Comparison of ENCODE assay signal across 7 cellular contexts in genomic region chr18:63155169-63155852, GRCh38.
A peak's percentile ranks its signal among the peaks of the same experiment; 100 is the strongest.
DNase-seq lines count a peak whose midpoint lies in the region; ATAC-seq and TF ChIP-seq lines count a peak whose summit lies in the region.

No MANE protein-coding gene starts in this region.

- no peak overlapping the region for H2BK5ac ChIP-seq in mesenchymal stem cell (ENCODE audit: low read depth, low read length, poor library complexity, severe bottlenecking)

- TF ChIP-seq CTCF in chondrocyte (IDR thresholded peaks at IDR 0.05): peak; percentile 79

- peaks cover 6% of the 10 kb centered on the region for H3K4me1 ChIP-seq in mesenchymal stem cell (ENCODE audit: control insufficient read depth, insufficient read depth, low read depth, low read length)

- peaks cover 4 to 10% of the 10 kb centered on the region in 2 experiments for H3K27me3 ChIP-seq in mesenchymal stem cell (ENCODE audit: control insufficient read depth in 1 of 2, insufficient read depth in 1 of 2, low read length in 2 of 2)

- H3K4ac ChIP-seq in mesenchymal stem cell (ENCODE audit: low read depth in 1 of 2, low read length in 2 of 2): no peak overlapping the region

- no peaks in the 10 kb centered on the region for H3K36me3 ChIP-seq in mesenchymal stem cell (ENCODE audit: control insufficient read depth in 1 of 2, insufficient read depth in 2 of 2, low read depth in 1 of 2, low read length in 2 of 2)

- H3K27me3 Mint-ChIP-seq in chondrocyte (ENCODE audit: low read depth): peaks cover 13% of the 10 kb centered on the region

- peak overlapping the region; percentile 54 for H3K4me3 Mint-ChIP-seq in chondrocyte (ENCODE audit: unreplicated experiment)

- H4K8ac ChIP-seq in mesenchymal stem cell (ENCODE audit: low read length): no peak overlapping the region

- no peak overlapping the region for H2BK12ac ChIP-seq in mesenchymal stem cell (ENCODE audit: low read length in 2 of 2)

- H2BK120ac ChIP-seq in mesenchymal stem cell (ENCODE audit: low read depth, low read length): no peak overlapping the region

- H3K27ac Mint-ChIP-seq in chondrocyte (ENCODE audit: unreplicated experiment): peak overlapping the region; percentile 39

- H3K4me2 ChIP-seq in mesenchymal stem cell (ENCODE audit: low read length, poor library complexity, severe bottlenecking): no peak overlapping the region

- ATAC-seq in GM18867 (IDR thresholded peaks at IDR 0.05; ENCODE audit: unreplicated experiment) (peak; percentile 56), HG03039 (IDR thresholded peaks at IDR 0.05; ENCODE audit: unreplicated experiment) (peak; percentile 23)

- no peak overlapping the region for H3K23ac ChIP-seq in mesenchymal stem cell (ENCODE audit: low read length in 2 of 2)

- 62% methylated on average over 21 of the region's 23 CpGs for WGBS in mesenchymal stem cell

- H4K91ac ChIP-seq in mesenchymal stem cell (ENCODE audit: low read length): peak overlapping the region; percentile 25

- H3K9me3 ChIP-seq in mesenchymal stem cell (ENCODE audit: control insufficient read depth, low read length): no peaks in the 10 kb centered on the region

- H2BK15ac ChIP-seq in mesenchymal stem cell (ENCODE audit: low read depth, poor library complexity, severe bottlenecking): no peak overlapping the region

- H3K79me1 ChIP-seq in mesenchymal stem cell (replicated peaks; ENCODE audit: low read length, poor library complexity, severe bottlenecking): no peaks in the 10 kb centered on the region

- peak; percentile 80 for DNase-seq in NCI-H2081 treated with DMSO at 0.1 percent for 48 hours (lab: John Stamatoyannopoulos, UW)
- DNase-seq in activated CD4-positive, alpha-beta T cell treated with anti-CD3 and anti-CD28 coated beads for 1 hour: peak; percentile 65
- no peak for DNase-seq in chondrocyte (ENCODE audit: low spot score)
- DNase-seq in mesenchymal stem cell: peak; percentile 5
- DNase-seq in stimulated activated CD8-positive, alpha-beta memory T cell treated with anti-CD3 and anti-CD28 coated beads, Interleukin-4, amount 100 ng/mL, for 24 hours (ENCODE audit: low read depth): peak; percentile 71

- no peak overlapping the region for H3K14ac ChIP-seq in mesenchymal stem cell (ENCODE audit: low read length in 2 of 2)

- H2AK5ac ChIP-seq in mesenchymal stem cell (ENCODE audit: low read length, severe bottlenecking): no peak overlapping the region

- H3K36me3 Mint-ChIP-seq in chondrocyte (ENCODE audit: low read depth): peaks cover 6% of the 10 kb centered on the region

- H3K27ac ChIP-seq in mesenchymal stem cell (ENCODE audit: low read length, poor library complexity, severe bottlenecking): no peak overlapping the region

- no peak overlapping the region for H3K4me3 ChIP-seq in mesenchymal stem cell (ENCODE audit: insufficient read depth in 1 of 2, low read depth in 1 of 2, low read length in 2 of 2)

- no peaks in the 10 kb centered on the region for H3K9me3 Mint-ChIP-seq in chondrocyte (ENCODE audit: low read depth)

- H3K9ac ChIP-seq in mesenchymal stem cell (ENCODE audit: low read length): no peak overlapping the region

- H3K4me1 Mint-ChIP-seq in chondrocyte (ENCODE audit: low read depth): peaks cover 45% of the 10 kb centered on the region

- H2AFZ ChIP-seq in mesenchymal stem cell (ENCODE audit: low read depth, low read length): no peak overlapping the region

- H3K18ac ChIP-seq in mesenchymal stem cell (ENCODE audit: low read depth in 1 of 2, low read length in 2 of 2): no peak overlapping the region
